1 cellular context compared by ENCODE assay signal in genomic region chr22:39478461-39478860, GRCh38.
TF ChIP-seq lines count a peak whose summit lies in the region.

No MANE protein-coding gene starts in this region.

TF ChIP-seq in WTC11, 78 proteins besides CTCF, POLR2A, EP300 and RAD21 (continued from another document):
- TF ChIP-seq AFF4 (CRISPR knock-in tag; IDR thresholded peaks at IDR 0.05; ENCODE audit: borderline replicate concordance) (no peak), ETV6 (CRISPR knock-in tag; IDR thresholded peaks at IDR 0.05) (0 out of 2 replicates have a peak, but pooled peaks have one; percentile 35), E2F4 (CRISPR knock-in tag; IDR thresholded peaks at IDR 0.05; ENCODE audit: borderline replicate concordance, low read depth) (no peak), NFATC4 (CRISPR knock-in tag; IDR thresholded peaks at IDR 0.05) (no peak), NR2C2 (CRISPR knock-in tag; IDR thresholded peaks at IDR 0.05) (no peak), GRHL2 (CRISPR knock-in tag; IDR thresholded peaks at IDR 0.05; ENCODE audit: insufficient replicate concordance, severe bottlenecking) (no peak), PRRX2 (CRISPR knock-in tag; IDR thresholded peaks at IDR 0.05) (no peak), HMGA2 (CRISPR knock-in tag; IDR thresholded peaks at IDR 0.05) (no peak), TEAD1 (CRISPR knock-in tag; IDR thresholded peaks at IDR 0.05) (peak; percentile 54; the same call in 1 of the 2 replicates), FOXK1 (CRISPR knock-in tag; IDR thresholded peaks at IDR 0.05) (peak; percentile 61; the same call in 1 of the 2 replicates)
- TF ChIP-seq, protein P1, sequence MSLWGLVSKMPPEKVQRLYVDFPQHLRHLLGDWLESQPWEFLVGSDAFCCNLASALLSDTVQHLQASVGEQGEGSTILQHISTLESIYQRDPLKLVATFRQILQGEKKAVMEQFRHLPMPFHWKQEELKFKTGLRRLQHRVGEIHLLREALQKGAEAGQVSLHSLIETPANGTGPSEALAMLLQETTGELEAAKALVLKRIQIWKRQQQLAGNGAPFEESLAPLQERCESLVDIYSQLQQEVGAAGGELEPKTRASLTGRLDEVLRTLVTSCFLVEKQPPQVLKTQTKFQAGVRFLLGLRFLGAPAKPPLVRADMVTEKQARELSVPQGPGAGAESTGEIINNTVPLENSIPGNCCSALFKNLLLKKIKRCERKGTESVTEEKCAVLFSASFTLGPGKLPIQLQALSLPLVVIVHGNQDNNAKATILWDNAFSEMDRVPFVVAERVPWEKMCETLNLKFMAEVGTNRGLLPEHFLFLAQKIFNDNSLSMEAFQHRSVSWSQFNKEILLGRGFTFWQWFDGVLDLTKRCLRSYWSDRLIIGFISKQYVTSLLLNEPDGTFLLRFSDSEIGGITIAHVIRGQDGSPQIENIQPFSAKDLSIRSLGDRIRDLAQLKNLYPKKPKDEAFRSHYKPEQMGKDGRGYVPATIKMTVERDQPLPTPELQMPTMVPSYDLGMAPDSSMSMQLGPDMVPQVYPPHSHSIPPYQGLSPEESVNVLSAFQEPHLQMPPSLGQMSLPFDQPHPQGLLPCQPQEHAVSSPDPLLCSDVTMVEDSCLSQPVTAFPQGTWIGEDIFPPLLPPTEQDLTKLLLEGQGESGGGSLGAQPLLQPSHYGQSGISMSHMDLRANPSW (CRISPR knock-in tag; conservative IDR thresholded peaks at IDR 0.05; ENCODE audit: low read depth) = no peak
- TF ChIP-seq, protein P2, sequence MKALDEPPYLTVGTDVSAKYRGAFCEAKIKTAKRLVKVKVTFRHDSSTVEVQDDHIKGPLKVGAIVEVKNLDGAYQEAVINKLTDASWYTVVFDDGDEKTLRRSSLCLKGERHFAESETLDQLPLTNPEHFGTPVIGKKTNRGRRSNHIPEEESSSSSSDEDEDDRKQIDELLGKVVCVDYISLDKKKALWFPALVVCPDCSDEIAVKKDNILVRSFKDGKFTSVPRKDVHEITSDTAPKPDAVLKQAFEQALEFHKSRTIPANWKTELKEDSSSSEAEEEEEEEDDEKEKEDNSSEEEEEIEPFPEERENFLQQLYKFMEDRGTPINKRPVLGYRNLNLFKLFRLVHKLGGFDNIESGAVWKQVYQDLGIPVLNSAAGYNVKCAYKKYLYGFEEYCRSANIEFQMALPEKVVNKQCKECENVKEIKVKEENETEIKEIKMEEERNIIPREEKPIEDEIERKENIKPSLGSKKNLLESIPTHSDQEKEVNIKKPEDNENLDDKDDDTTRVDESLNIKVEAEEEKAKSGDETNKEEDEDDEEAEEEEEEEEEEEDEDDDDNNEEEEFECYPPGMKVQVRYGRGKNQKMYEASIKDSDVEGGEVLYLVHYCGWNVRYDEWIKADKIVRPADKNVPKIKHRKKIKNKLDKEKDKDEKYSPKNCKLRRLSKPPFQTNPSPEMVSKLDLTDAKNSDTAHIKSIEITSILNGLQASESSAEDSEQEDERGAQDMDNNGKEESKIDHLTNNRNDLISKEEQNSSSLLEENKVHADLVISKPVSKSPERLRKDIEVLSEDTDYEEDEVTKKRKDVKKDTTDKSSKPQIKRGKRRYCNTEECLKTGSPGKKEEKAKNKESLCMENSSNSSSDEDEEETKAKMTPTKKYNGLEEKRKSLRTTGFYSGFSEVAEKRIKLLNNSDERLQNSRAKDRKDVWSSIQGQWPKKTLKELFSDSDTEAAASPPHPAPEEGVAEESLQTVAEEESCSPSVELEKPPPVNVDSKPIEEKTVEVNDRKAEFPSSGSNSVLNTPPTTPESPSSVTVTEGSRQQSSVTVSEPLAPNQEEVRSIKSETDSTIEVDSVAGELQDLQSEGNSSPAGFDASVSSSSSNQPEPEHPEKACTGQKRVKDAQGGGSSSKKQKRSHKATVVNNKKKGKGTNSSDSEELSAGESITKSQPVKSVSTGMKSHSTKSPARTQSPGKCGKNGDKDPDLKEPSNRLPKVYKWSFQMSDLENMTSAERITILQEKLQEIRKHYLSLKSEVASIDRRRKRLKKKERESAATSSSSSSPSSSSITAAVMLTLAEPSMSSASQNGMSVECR (CRISPR knock-in tag; IDR thresholded peaks at IDR 0.05; ENCODE audit: borderline replicate concordance) = peak; percentile 88; the same call in 1 of the 2 replicates
- TF ChIP-seq, protein P3, sequence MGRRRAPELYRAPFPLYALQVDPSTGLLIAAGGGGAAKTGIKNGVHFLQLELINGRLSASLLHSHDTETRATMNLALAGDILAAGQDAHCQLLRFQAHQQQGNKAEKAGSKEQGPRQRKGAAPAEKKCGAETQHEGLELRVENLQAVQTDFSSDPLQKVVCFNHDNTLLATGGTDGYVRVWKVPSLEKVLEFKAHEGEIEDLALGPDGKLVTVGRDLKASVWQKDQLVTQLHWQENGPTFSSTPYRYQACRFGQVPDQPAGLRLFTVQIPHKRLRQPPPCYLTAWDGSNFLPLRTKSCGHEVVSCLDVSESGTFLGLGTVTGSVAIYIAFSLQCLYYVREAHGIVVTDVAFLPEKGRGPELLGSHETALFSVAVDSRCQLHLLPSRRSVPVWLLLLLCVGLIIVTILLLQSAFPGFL (CRISPR knock-in tag; IDR thresholded peaks at IDR 0.05; ENCODE audit: borderline replicate concordance) = no peak
- TF ChIP-seq, protein P4, sequence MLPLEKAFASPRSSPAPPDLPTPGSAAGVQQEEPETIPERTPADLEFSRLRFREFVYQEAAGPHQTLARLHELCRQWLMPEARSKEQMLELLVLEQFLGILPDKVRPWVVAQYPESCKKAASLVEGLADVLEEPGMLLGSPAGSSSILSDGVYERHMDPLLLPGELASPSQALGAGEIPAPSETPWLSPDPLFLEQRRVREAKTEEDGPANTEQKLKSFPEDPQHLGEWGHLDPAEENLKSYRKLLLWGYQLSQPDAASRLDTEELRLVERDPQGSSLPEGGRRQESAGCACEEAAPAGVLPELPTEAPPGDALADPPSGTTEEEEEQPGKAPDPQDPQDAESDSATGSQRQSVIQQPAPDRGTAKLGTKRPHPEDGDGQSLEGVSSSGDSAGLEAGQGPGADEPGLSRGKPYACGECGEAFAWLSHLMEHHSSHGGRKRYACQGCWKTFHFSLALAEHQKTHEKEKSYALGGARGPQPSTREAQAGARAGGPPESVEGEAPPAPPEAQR (CRISPR knock-in tag; IDR thresholded peaks at IDR 0.05) = no peak
- TF ChIP-seq, protein P5, sequence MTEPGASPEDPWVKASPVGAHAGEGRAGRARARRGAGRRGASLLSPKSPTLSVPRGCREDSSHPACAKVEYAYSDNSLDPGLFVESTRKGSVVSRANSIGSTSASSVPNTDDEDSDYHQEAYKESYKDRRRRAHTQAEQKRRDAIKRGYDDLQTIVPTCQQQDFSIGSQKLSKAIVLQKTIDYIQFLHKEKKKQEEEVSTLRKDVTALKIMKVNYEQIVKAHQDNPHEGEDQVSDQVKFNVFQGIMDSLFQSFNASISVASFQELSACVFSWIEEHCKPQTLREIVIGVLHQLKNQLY (CRISPR knock-in tag; IDR thresholded peaks at IDR 0.05) = no peak
